ENCODE assay signal across 1 cellular context in the genomic region with DNA sequence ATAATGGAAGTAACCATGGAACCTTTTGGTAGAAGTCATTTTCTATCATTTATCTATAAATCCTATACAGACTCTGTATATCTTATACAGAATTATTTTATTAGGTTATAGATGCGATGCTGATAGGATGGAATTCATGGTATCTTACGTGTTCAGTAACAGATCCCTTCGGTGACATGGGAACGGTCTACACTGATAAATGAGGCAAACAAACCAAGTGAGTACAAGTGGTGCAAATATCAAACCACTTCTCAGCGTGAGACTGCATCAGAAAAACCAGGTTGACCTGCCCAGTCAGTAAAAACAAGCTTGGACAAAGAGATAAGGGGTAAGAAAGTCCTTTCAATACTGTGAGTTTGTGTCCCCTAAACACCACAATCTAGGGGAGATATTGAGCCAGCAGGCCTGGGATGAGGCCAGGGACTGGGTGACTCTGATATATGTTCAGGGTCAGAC.
TF ChIP-seq lines count a peak whose summit lies in the region.

No MANE protein-coding gene starts in this region.

TF ChIP-seq in HepG2, 621 proteins besides CTCF, POLR2A, EP300 and RAD21 (continued from another document):
- TF ChIP-seq, protein P1, sequence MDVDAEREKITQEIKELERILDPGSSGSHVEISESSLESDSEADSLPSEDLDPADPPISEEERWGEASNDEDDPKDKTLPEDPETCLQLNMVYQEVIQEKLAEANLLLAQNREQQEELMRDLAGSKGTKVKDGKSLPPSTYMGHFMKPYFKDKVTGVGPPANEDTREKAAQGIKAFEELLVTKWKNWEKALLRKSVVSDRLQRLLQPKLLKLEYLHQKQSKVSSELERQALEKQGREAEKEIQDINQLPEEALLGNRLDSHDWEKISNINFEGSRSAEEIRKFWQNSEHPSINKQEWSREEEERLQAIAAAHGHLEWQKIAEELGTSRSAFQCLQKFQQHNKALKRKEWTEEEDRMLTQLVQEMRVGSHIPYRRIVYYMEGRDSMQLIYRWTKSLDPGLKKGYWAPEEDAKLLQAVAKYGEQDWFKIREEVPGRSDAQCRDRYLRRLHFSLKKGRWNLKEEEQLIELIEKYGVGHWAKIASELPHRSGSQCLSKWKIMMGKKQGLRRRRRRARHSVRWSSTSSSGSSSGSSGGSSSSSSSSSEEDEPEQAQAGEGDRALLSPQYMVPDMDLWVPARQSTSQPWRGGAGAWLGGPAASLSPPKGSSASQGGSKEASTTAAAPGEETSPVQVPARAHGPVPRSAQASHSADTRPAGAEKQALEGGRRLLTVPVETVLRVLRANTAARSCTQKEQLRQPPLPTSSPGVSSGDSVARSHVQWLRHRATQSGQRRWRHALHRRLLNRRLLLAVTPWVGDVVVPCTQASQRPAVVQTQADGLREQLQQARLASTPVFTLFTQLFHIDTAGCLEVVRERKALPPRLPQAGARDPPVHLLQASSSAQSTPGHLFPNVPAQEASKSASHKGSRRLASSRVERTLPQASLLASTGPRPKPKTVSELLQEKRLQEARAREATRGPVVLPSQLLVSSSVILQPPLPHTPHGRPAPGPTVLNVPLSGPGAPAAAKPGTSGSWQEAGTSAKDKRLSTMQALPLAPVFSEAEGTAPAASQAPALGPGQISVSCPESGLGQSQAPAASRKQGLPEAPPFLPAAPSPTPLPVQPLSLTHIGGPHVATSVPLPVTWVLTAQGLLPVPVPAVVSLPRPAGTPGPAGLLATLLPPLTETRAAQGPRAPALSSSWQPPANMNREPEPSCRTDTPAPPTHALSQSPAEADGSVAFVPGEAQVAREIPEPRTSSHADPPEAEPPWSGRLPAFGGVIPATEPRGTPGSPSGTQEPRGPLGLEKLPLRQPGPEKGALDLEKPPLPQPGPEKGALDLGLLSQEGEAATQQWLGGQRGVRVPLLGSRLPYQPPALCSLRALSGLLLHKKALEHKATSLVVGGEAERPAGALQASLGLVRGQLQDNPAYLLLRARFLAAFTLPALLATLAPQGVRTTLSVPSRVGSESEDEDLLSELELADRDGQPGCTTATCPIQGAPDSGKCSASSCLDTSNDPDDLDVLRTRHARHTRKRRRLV (CRISPR knock-in tag; IDR thresholded peaks at IDR 0.05), result no peak
- TF ChIP-seq, protein P2, sequence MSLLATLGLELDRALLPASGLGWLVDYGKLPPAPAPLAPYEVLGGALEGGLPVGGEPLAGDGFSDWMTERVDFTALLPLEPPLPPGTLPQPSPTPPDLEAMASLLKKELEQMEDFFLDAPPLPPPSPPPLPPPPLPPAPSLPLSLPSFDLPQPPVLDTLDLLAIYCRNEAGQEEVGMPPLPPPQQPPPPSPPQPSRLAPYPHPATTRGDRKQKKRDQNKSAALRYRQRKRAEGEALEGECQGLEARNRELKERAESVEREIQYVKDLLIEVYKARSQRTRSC (CRISPR knock-in tag; IDR thresholded peaks at IDR 0.05; ENCODE audit: low read depth), result no peak
- TF ChIP-seq SIN3A (IDR thresholded peaks at IDR 0.05; ENCODE audit: borderline replicate concordance, low read depth, low read length) (no peak), MTF1 (CRISPR knock-in tag; IDR thresholded peaks at IDR 0.05) (no peak), ZNF224 (CRISPR knock-in tag; IDR thresholded peaks at IDR 0.05) (no peak), ZNF343 (CRISPR knock-in tag; IDR thresholded peaks at IDR 0.05) (no peak)
- TF ChIP-seq, protein P3, sequence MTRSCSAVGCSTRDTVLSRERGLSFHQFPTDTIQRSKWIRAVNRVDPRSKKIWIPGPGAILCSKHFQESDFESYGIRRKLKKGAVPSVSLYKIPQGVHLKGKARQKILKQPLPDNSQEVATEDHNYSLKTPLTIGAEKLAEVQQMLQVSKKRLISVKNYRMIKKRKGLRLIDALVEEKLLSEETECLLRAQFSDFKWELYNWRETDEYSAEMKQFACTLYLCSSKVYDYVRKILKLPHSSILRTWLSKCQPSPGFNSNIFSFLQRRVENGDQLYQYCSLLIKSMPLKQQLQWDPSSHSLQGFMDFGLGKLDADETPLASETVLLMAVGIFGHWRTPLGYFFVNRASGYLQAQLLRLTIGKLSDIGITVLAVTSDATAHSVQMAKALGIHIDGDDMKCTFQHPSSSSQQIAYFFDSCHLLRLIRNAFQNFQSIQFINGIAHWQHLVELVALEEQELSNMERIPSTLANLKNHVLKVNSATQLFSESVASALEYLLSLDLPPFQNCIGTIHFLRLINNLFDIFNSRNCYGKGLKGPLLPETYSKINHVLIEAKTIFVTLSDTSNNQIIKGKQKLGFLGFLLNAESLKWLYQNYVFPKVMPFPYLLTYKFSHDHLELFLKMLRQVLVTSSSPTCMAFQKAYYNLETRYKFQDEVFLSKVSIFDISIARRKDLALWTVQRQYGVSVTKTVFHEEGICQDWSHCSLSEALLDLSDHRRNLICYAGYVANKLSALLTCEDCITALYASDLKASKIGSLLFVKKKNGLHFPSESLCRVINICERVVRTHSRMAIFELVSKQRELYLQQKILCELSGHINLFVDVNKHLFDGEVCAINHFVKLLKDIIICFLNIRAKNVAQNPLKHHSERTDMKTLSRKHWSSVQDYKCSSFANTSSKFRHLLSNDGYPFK (CRISPR knock-in tag; IDR thresholded peaks at IDR 0.05; ENCODE audit: borderline replicate concordance), result no peak
